ENCODE assay signal across 2 cellular contexts in genomic region chr12:91138337-91138905, GRCh38.
TF ChIP-seq lines count a peak whose summit lies in the region.

No MANE protein-coding gene starts in this region.

TF ChIP-seq in GM23338, 12 proteins besides CTCF, POLR2A, EP300 and RAD21 (continued from another document):
- TF ChIP-seq ZNF462 (CRISPR knock-in tag; IDR thresholded peaks at IDR 0.05) (no peak), ZNF114 (CRISPR knock-in tag; IDR thresholded peaks at IDR 0.05) (no peak), ETS1 (IDR thresholded peaks at IDR 0.05) (no peak)
TF ChIP-seq in GM23338: peak in this region for 0.

TF ChIP-seq in WTC11, 78 proteins besides CTCF, POLR2A, EP300 and RAD21 (continued from another document):
- no peak for TF ChIP-seq ERG (CRISPR knock-in tag; IDR thresholded peaks at IDR 0.05)
- no peak for TF ChIP-seq TP53 (CRISPR knock-in tag; IDR thresholded peaks at IDR 0.05)
- TF ChIP-seq JUN (CRISPR knock-in tag; IDR thresholded peaks at IDR 0.05), result no peak
- no peak for TF ChIP-seq JAZF1 (CRISPR knock-in tag; IDR thresholded peaks at IDR 0.05)
- no peak for TF ChIP-seq E2F1 (CRISPR knock-in tag; IDR thresholded peaks at IDR 0.05)
- TF ChIP-seq ZNF425 (CRISPR knock-in tag; conservative IDR thresholded peaks at IDR 0.05), result no peak
- TF ChIP-seq ZNF138 (CRISPR knock-in tag; conservative IDR thresholded peaks at IDR 0.05), result no peak
- TF ChIP-seq ZNF232 (CRISPR knock-in tag; IDR thresholded peaks at IDR 0.05), result no peak
- TF ChIP-seq RORB (CRISPR knock-in tag; IDR thresholded peaks at IDR 0.05), result no peak
- TF ChIP-seq E2F5 (CRISPR knock-in tag; IDR thresholded peaks at IDR 0.05), result no peak
- no peak for TF ChIP-seq NFYB (CRISPR knock-in tag; conservative IDR thresholded peaks at IDR 0.05; ENCODE audit: low read depth)
- no peak for TF ChIP-seq TEAD4 (CRISPR knock-in tag; IDR thresholded peaks at IDR 0.05)
- TF ChIP-seq GTF2I (CRISPR knock-in tag; conservative IDR thresholded peaks at IDR 0.05), result no peak
